15 cellular contexts compared by ENCODE assay signal in genomic region chr4:726235-726787, GRCh38. TPM values are rescaled to one million over a fixed set of nuclear protein-coding genes. Genes with fewer than 3 reads are reported as not detected.
DNase-seq lines count a peak whose midpoint lies in the region; ATAC-seq, FAIRE-seq and TF ChIP-seq lines count a peak whose summit lies in the region.
"Had no signal": no experiment of that assay in that cellular context is flagged by ENCODE, and none has a peak within 500 bp of the region (broad histone marks: within the 10 kb centered on the region; RNA-seq: fewer than 3 reads in every experiment).

No MANE protein-coding gene starts in this region.

- no peak for TF ChIP-seq CTCF in choroid plexus epithelial cell (conservative IDR thresholded peaks at IDR 0.05; ENCODE audit: low read depth, low read length)
- no peak for TF ChIP-seq CTCF in nephron progenitor cell (IDR thresholded peaks at IDR 0.05)

- POLR2A ChIA-PET in naive thymus-derived CD8-positive, alpha-beta T cell (lab: Charles Lee): no interaction called here

- DNase-seq in AG08395 (ENCODE audit: low spot score): peak; percentile 85
- DNase-seq in M059J (ENCODE audit: low read depth): peak; percentile 20
- peak; percentile 34 for DNase-seq in choroid plexus epithelial cell (ENCODE audit: low read depth)
- DNase-seq in nephron progenitor cell: no peak
- DNase-seq in naive thymus-derived CD8-positive, alpha-beta T cell: no peak
- DNase-seq in occipital lobe (lab: John Stamatoyannopoulos, UW): no peak
- DNase-seq in GM12892 (ENCODE audit: insufficient read length): no peak
- DNase-seq: activated CD4-positive, alpha-beta T cell treated with anti-CD3 and anti-CD28 coated beads, Interleukin-2, amount 50 U/mL, for 4 hours; activated naive CD8-positive, alpha-beta T cell treated with anti-CD3 and anti-CD28 coated beads, Interleukin-2, amount 50 U/mL, for 24 hours; stimulated activated CD4-positive, alpha-beta T cell treated with anti-CD3 and anti-CD28 coated beads, Interleukin-15, amount 100 ng/mL, for 24 hours; stimulated activated naive CD8-positive, alpha-beta T cell treated with anti-CD3 and anti-CD28 coated beads, Interleukin-15, Interleukin-2, amounts not matched to agents 100 U/mL and 50 U/mL, for 24 hours had no signal

- no peaks in the 10 kb centered on the region for H3K9me3 Mint-ChIP-seq in nephron progenitor cell
- H3K9me3 Mint-ChIP-seq in activated T-helper 17 cell treated with anti-CD3 and anti-CD28 coated beads, Interleukin-2, amount 50 U/mL, for 72 hours: no peaks in the 10 kb centered on the region
- no peaks in the 10 kb centered on the region for H3K9me3 Mint-ChIP-seq in naive thymus-derived CD8-positive, alpha-beta T cell
- H3K9me3 Mint-ChIP-seq: activated naive CD8-positive, alpha-beta T cell treated with anti-CD3 and anti-CD28 coated beads, Interleukin-2, amount 50 U/mL, for 24 hours had no signal

- H3K4me3 ChIP-seq in choroid plexus epithelial cell (ENCODE audit: low read depth, low read length): no peak overlapping the region
- H3K4me3 ChIP-seq: GM12878, lung had no signal

- no peak for FAIRE-seq in GM12892 (lab: Jason Lieb, UNC)
- FAIRE-seq: GM12878 had no signal

- H3K27me3 Mint-ChIP-seq in nephron progenitor cell (ENCODE audit: low read depth, poor library complexity): no peaks in the 10 kb centered on the region
- H3K27me3 Mint-ChIP-seq in activated T-helper 17 cell treated with anti-CD3 and anti-CD28 coated beads, Interleukin-2, amount 50 U/mL, for 72 hours: no peaks in the 10 kb centered on the region
- H3K27me3 Mint-ChIP-seq in naive thymus-derived CD8-positive, alpha-beta T cell: no peaks in the 10 kb centered on the region
- H3K27me3 Mint-ChIP-seq: activated naive CD8-positive, alpha-beta T cell treated with anti-CD3 and anti-CD28 coated beads, Interleukin-2, amount 50 U/mL, for 24 hours had no signal

- peaks cover 24% of the 10 kb centered on the region for H3K4me1 Mint-ChIP-seq in nephron progenitor cell
- no peaks in the 10 kb centered on the region for H3K4me1 Mint-ChIP-seq in activated T-helper 17 cell treated with anti-CD3 and anti-CD28 coated beads, Interleukin-2, amount 50 U/mL, for 72 hours
- H3K4me1 Mint-ChIP-seq in naive thymus-derived CD8-positive, alpha-beta T cell: peaks cover 13 to 33% (median 23%) of the 10 kb centered on the region in 4 donors

- ATAC-seq in activated T-helper 17 cell treated with anti-CD3 and anti-CD28 coated beads, Interleukin-2, amount 50 U/mL, for 72 hours (replicated peaks): no peak
- ATAC-seq in naive thymus-derived CD8-positive, alpha-beta T cell: no peak
- ATAC-seq: activated naive CD8-positive, alpha-beta T cell treated with anti-CD3 and anti-CD28 coated beads, Interleukin-2, amount 50 U/mL, for 24 hours; esophagus mucosa; GM12878; stimulated activated naive CD8-positive, alpha-beta T cell treated with anti-CD3 and anti-CD28 coated beads, Interleukin-15, Interleukin-2, amounts not matched to agents 100 U/mL and 50 U/mL, for 24 hours had no signal

- peaks cover 65% of the 10 kb centered on the region for H3K36me3 Mint-ChIP-seq in nephron progenitor cell (ENCODE audit: low read depth)
- H3K36me3 Mint-ChIP-seq in activated T-helper 17 cell treated with anti-CD3 and anti-CD28 coated beads, Interleukin-2, amount 50 U/mL, for 72 hours (ENCODE audit: low read depth): peaks cover 13% of the 10 kb centered on the region
- H3K36me3 Mint-ChIP-seq in naive thymus-derived CD8-positive, alpha-beta T cell: peaks cover 0 to 18% (median 5%) of the 10 kb centered on the region in 3 donors

- H3K27ac Mint-ChIP-seq in nephron progenitor cell: peak overlapping the region; percentile 96
- H3K27ac Mint-ChIP-seq in activated T-helper 17 cell treated with anti-CD3 and anti-CD28 coated beads, Interleukin-2, amount 50 U/mL, for 72 hours: no peak overlapping the region
- peak overlapping the region in 2 of 10 donors; percentile 5 to 65 for H3K27ac Mint-ChIP-seq in naive thymus-derived CD8-positive, alpha-beta T cell
- H3K27ac Mint-ChIP-seq: activated naive CD8-positive, alpha-beta T cell treated with anti-CD3 and anti-CD28 coated beads, Interleukin-2, amount 50 U/mL, for 24 hours had no signal

- no peak overlapping the region for H3K4me3 Mint-ChIP-seq in nephron progenitor cell
- no peak overlapping the region for H3K4me3 Mint-ChIP-seq in activated T-helper 17 cell treated with anti-CD3 and anti-CD28 coated beads, Interleukin-2, amount 50 U/mL, for 72 hours
- no peak overlapping the region for H3K4me3 Mint-ChIP-seq in naive thymus-derived CD8-positive, alpha-beta T cell
- H3K4me3 Mint-ChIP-seq: activated naive CD8-positive, alpha-beta T cell treated with anti-CD3 and anti-CD28 coated beads, Interleukin-2, amount 50 U/mL, for 24 hours had no signal

- TF ChIP-seq POLR2A in GM12892 (IDR thresholded peaks at IDR 0.05; ENCODE audit: low read depth, low read length): no peak

RNA-seq across cellular contexts. Expression of gene PCGF3, which starts 20.7 kb away (rescaled TPM):
- 25.3 and 33.3 TPM in 2 replicates for total RNA-seq in M059J (2014; rRNA removed; shearing (Covaris generic))
- total RNA-seq in activated T-helper 17 cell treated with anti-CD3 and anti-CD28 coated beads, Interleukin-2, amount 50 U/mL, for 72 hours: 10 to 100 TPM; 34.4 to 35.3 TPM
- 10 to 100 TPM; 45.6 to 49.3 TPM for total RNA-seq in naive thymus-derived CD8-positive, alpha-beta T cell
- 1 to 10 TPM; 3.4 to 4.4 (median 3.9) TPM for polyA plus RNA-seq in naive thymus-derived CD8-positive, alpha-beta T cell
- 82.7 TPM for total RNA-seq in occipital lobe
- 23.3 TPM for polyA plus RNA-seq in GM12892 (2012; ENCODE audit: missing spikeins)

RNA-seq across cellular contexts. Expression of gene SLC49A3, which starts 37.4 kb away (rescaled TPM):
- total RNA-seq in M059J (2014; rRNA removed; shearing (Covaris generic)): not detected in 2 replicates
- total RNA-seq in activated T-helper 17 cell treated with anti-CD3 and anti-CD28 coated beads, Interleukin-2, amount 50 U/mL, for 72 hours: 1 to 10 TPM in 1 of 2 donors, under 1 TPM in 1; 0.61 to 1.4 TPM
- 1 to 10 TPM; 2.0 to 3.7 TPM for total RNA-seq in naive thymus-derived CD8-positive, alpha-beta T cell
- polyA plus RNA-seq in naive thymus-derived CD8-positive, alpha-beta T cell: under 1 TPM in 2 of 3 donors, not detected in 1; 0.30 to 0.38 TPM
- 0.62 TPM for total RNA-seq in occipital lobe
- not detected for polyA plus RNA-seq in GM12892 (2012; ENCODE audit: missing spikeins)

RNA-seq across cellular contexts. Expression of gene MYL5, which starts 52.0 kb away (rescaled TPM):
- total RNA-seq in M059J (2014; rRNA removed; shearing (Covaris generic)): 0.99 and 7.5 TPM in 2 replicates
- 10 to 100 TPM; 14.0 to 14.5 TPM for total RNA-seq in activated T-helper 17 cell treated with anti-CD3 and anti-CD28 coated beads, Interleukin-2, amount 50 U/mL, for 72 hours
- total RNA-seq in naive thymus-derived CD8-positive, alpha-beta T cell: 10 to 100 TPM; 34.9 to 35.6 TPM
- 10 to 100 TPM in 1 of 3 donors, 1 to 10 TPM in 2; 3.1 to 13.9 (median 7.5) TPM for polyA plus RNA-seq in naive thymus-derived CD8-positive, alpha-beta T cell
- total RNA-seq in occipital lobe: 4.2 TPM
- polyA plus RNA-seq in GM12892 (2012; ENCODE audit: missing spikeins): 14.0 TPM

RNA-seq across cellular contexts. Expression of gene ATP5ME, which starts 52.2 kb away (rescaled TPM):
- total RNA-seq in M059J (2014; rRNA removed; shearing (Covaris generic)): 157 and 216 TPM in 2 replicates
- 100 to 1,000 TPM in 1 of 2 donors, 10 to 100 TPM in 1; 96.5 to 210 TPM for total RNA-seq in activated T-helper 17 cell treated with anti-CD3 and anti-CD28 coated beads, Interleukin-2, amount 50 U/mL, for 72 hours
- total RNA-seq in naive thymus-derived CD8-positive, alpha-beta T cell: 100 to 1,000 TPM; 146 to 155 TPM
- polyA plus RNA-seq in naive thymus-derived CD8-positive, alpha-beta T cell: 100 to 1,000 TPM; 420 to 468 (median 462) TPM
- total RNA-seq in occipital lobe: 62.2 TPM
- 693 TPM for polyA plus RNA-seq in GM12892 (2012; ENCODE audit: missing spikeins)

Comparison
In these comparisons a context has a peak if more than half of its experiments do, and no peak if none do; other contexts are left out.
1. DNase-seq: peak in AG08395 (single experiment), M059J (single experiment) and choroid plexus epithelial cell (single experiment); none in nephron progenitor cell (single experiment), naive thymus-derived CD8-positive, alpha-beta T cell (0 of 10), occipital lobe (single experiment) and GM12892 (single experiment).